Comparison of ENCODE assay signal across 20 cellular contexts in the genomic region with DNA sequence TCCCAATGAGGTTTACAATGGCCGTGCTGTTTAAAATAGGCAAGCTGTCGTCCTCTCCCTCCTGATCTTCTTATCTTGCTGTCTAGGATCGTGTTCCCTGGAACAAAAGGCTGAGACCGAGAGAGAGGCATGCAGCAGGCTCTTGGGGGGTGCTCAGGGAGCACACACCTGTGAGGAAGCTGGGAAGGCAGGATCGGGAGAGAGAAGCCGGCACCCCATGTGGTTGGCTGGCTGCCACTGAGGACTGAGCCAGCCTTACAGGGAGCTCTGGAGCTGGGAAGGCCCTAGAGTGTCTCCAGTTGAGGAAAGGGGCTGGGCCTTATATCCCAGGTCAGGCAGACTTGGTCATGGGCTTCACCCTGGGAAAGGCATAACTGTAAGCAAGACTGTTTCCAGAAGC.
A peak's percentile ranks its signal among the peaks of the same experiment; 100 is the strongest.
DNase-seq lines count a peak whose midpoint lies in the region; ATAC-seq and TF ChIP-seq lines count a peak whose summit lies in the region.
"Had no signal": no experiment of that assay in that cellular context is flagged by ENCODE, and none has a peak within 500 bp of the region (broad histone marks: within the 10 kb centered on the region; RNA-seq: fewer than 3 reads in every experiment).

No MANE protein-coding gene starts in this region.

- H3K9me2 ChIP-seq in hepatocyte (replicated peaks; ENCODE audit: insufficient read depth) = no peaks in the 10 kb centered on the region

- H3K27ac Mint-ChIP-seq in natural killer cell treated with Interleukin-12 subunit alpha and Interleukin-12 subunit beta and Interleukin-15 and Interleukin-18, amount 100 ng/mL, for 72 hours = no peak overlapping the region
- H3K27ac Mint-ChIP-seq: activated CD4-positive, alpha-beta T cell treated with anti-CD3 and anti-CD28 coated beads for 36 hours had no signal

- H3K36me3 ChIP-seq in testis (ENCODE audit: low read depth, missing control alignments) (no peaks in the 10 kb centered on the region), hepatocyte (replicated peaks; ENCODE audit: insufficient read depth, low read depth) (no peaks in the 10 kb centered on the region)
- H3K36me3 ChIP-seq: BLaER1, esophagus muscularis mucosa, lower lobe of right lung, ovary had no signal

- H3K4me3 ChIP-seq in testis = no peak overlapping the region
- H3K4me3 ChIP-seq in hepatocyte = no peak overlapping the region
- H3K4me3 ChIP-seq: BLaER1, esophagus muscularis mucosa, lower lobe of right lung, ovary, smooth muscle cell had no signal

- no peak for TF ChIP-seq CTCF in testis (IDR thresholded peaks at IDR 0.05)
- no peak for TF ChIP-seq CTCF in hepatocyte (IDR thresholded peaks at IDR 0.05; ENCODE audit: poor library complexity)

- H3K27ac ChIP-seq in testis = no peak overlapping the region
- H3K27ac ChIP-seq in hepatocyte = no peak overlapping the region
- H3K27ac ChIP-seq: BLaER1, esophagus muscularis mucosa, lower lobe of right lung, ovary had no signal

- ATAC-seq in left ventricle myocardium superior = peak; percentile 69
- ATAC-seq in natural killer cell treated with Interleukin-12 subunit alpha and Interleukin-12 subunit beta and Interleukin-15 and Interleukin-18, amount 100 ng/mL, for 72 hours = no peak
- ATAC-seq: activated CD4-positive, alpha-beta T cell treated with anti-CD3 and anti-CD28 coated beads for 36 hours; lower lobe of right lung; Panc1; SK-N-SH treated with all-trans-retinoic acid at 6 μM for 48 hours had no signal

- H3K4me1 Mint-ChIP-seq in natural killer cell treated with Interleukin-12 subunit alpha and Interleukin-12 subunit beta and Interleukin-15 and Interleukin-18, amount 100 ng/mL, for 72 hours (ENCODE audit: low read depth in 2 of 2) = no peaks in the 10 kb centered on the region
- H3K4me1 Mint-ChIP-seq: activated CD4-positive, alpha-beta T cell treated with anti-CD3 and anti-CD28 coated beads for 36 hours had no signal

- H3K9me3 ChIP-seq in testis = no peaks in the 10 kb centered on the region
- H3K9me3 ChIP-seq in hepatocyte (ENCODE audit: low read depth) = no peaks in the 10 kb centered on the region
- H3K9me3 ChIP-seq: lower lobe of right lung, ovary had no signal

- WGBS in testis, 2 donors = 38 to 56% methylated on average over 6 of the region's 6 CpGs
- WGBS in hepatocyte (ENCODE audit: low lambda C conversion rate, missing lambda C conversion rate) = 30% methylated on average over 6 of the region's 6 CpGs

- TF ChIP-seq POLR2A in testis (IDR thresholded peaks at IDR 0.05) = no peak

- no peak overlapping the region for H3K4me3 Mint-ChIP-seq in natural killer cell treated with Interleukin-12 subunit alpha and Interleukin-12 subunit beta and Interleukin-15 and Interleukin-18, amount 100 ng/mL, for 72 hours
- H3K4me3 Mint-ChIP-seq: activated CD4-positive, alpha-beta T cell treated with anti-CD3 and anti-CD28 coated beads for 36 hours had no signal

- H3K4me2 ChIP-seq in hepatocyte = no peak overlapping the region
- H3K4me2 ChIP-seq: BLaER1, smooth muscle cell had no signal

- peaks cover 15 to 28% of the 10 kb centered on the region in 2 donors for H3K27me3 Mint-ChIP-seq in natural killer cell treated with Interleukin-12 subunit alpha and Interleukin-12 subunit beta and Interleukin-15 and Interleukin-18, amount 100 ng/mL, for 72 hours

- intact Hi-C loops in left ventricle myocardium superior (cut with micrococcal nuclease) = no loop called here
- intact Hi-C loops in testis (cut with DNase I; ENCODE audit: low total_unique reads) = no loop called here

- no peaks in the 10 kb centered on the region for H3K36me3 Mint-ChIP-seq in natural killer cell treated with Interleukin-12 subunit alpha and Interleukin-12 subunit beta and Interleukin-15 and Interleukin-18, amount 100 ng/mL, for 72 hours

- H3K79me2 ChIP-seq in hepatocyte = no peaks in the 10 kb centered on the region

- H3K27me3 ChIP-seq in testis (no peaks in the 10 kb centered on the region), hepatocyte (no peaks in the 10 kb centered on the region)
- H3K27me3 ChIP-seq: BLaER1, esophagus muscularis mucosa, ovary had no signal

- H3K9me3 Mint-ChIP-seq in natural killer cell treated with Interleukin-12 subunit alpha and Interleukin-12 subunit beta and Interleukin-15 and Interleukin-18, amount 100 ng/mL, for 72 hours = no peaks in the 10 kb centered on the region

- H4K20me1 ChIP-seq in hepatocyte (ENCODE audit: insufficient read depth, poor library complexity, severe bottlenecking) = no peaks in the 10 kb centered on the region
- H4K20me1 ChIP-seq: BLaER1 had no signal

- DNase-seq in NCI-H2196 (lab: John Stamatoyannopoulos, UW; ENCODE audit: unreplicated experiment) (peak; percentile 16), NCI-H2196 treated with DMSO at 0.1 percent for 48 hours (lab: John Stamatoyannopoulos, UW; ENCODE audit: unreplicated experiment) (no peak), NCI-H2171 (lab: John Stamatoyannopoulos, UW) (peak; percentile 62), left ventricle myocardium superior (peak; percentile 53), testis (peak; percentile 37), hepatocyte (ENCODE audit: low spot score) (no peak), NCI-H2227 treated with DMSO at 0.1 percent for 48 hours (lab: John Stamatoyannopoulos, UW) (no peak)
- no peak for DNase-seq in natural killer cell treated with Interleukin-12 subunit alpha and Interleukin-12 subunit beta and Interleukin-15 and Interleukin-18, amount 100 ng/mL, for 72 hours (ENCODE audit: low spot score)
- DNase-seq: activated CD4-positive, alpha-beta T cell treated with anti-CD3 and anti-CD28 coated beads for 36 hours; DMS153; lower lobe of right lung; NCI-H1417 treated with DMSO at 0.1 percent for 48 hours; NCI-H774; stimulated activated CD8-positive, alpha-beta memory T cell treated with anti-CD3 and anti-CD28 coated beads, Interleukin-4, amount 100 ng/mL, for 48 hours had no signal

- H3K4me1 ChIP-seq in testis = no peaks in the 10 kb centered on the region
- H3K4me1 ChIP-seq in hepatocyte (ENCODE audit: insufficient read depth) = no peaks in the 10 kb centered on the region
- H3K4me1 ChIP-seq: BLaER1, esophagus muscularis mucosa, lower lobe of right lung had no signal

- H2AFZ ChIP-seq in hepatocyte = no peak overlapping the region

Comparison
In these comparisons a context has a peak if more than half of its experiments do, and no peak if none do; other contexts are left out.
1. DNase-seq: peak in NCI-H2196 (single experiment), NCI-H2171 (single experiment), left ventricle myocardium superior (single experiment) and testis (single experiment); none in NCI-H2196 treated with DMSO at 0.1 percent for 48 hours (single experiment), hepatocyte (single experiment), NCI-H2227 treated with DMSO at 0.1 percent for 48 hours (single experiment) and natural killer cell treated with Interleukin-12 subunit alpha and Interleukin-12 subunit beta and Interleukin-15 and Interleukin-18, amount 100 ng/mL, for 72 hours (single experiment).